In the genomic region with DNA sequence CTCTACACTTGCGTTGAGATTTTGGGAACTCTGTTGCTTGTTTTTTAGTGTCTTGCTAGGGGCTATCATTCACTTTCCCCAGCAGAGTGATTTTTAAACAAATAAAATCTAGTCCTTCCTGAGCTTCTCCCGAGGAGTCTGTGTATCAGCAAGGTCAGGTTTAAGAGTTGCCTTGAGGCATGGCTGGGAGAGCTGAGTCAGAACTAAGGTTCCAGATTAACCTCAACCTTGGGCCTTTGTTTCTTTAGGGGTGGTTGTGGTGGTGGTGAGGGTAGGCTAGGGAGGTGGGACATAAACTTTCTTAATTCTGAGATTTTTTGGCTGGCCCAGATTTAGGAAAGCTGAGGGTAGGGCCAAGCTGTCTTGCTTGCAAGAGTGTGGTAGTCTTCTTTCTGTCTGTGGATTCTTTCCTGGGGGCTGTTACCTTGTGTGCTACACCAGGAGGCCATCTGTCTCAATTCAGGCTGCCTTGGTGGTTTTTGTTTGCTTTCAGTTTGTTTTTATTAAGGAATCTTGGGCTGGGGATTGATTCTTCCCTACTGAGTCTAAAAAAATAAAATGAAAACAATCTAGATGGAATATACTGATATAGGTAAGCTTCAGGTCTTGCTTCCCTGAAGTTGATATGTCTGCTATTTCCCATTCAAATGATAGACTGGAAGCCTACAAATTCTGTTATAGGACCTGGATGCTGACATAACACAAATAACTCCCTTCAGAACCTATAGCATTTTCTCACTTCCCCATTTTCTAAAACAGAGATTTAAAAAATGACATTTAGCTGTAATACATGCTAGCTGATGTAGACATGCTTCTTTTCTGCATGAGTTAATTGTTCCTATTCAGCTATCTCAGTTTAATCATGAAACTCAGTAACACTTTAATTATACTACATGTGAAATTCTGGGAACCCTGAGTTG, we compare ENCODE assay signal across 12 cellular contexts. TPM values are rescaled to one million over a fixed set of nuclear protein-coding genes. Genes with fewer than 3 reads are reported as not detected.
DNase-seq lines count a peak whose midpoint lies in the region; ATAC-seq and TF ChIP-seq lines count a peak whose summit lies in the region.
"Had no signal": no experiment of that assay in that cellular context is flagged by ENCODE, and none has a peak within 500 bp of the region (broad histone marks: within the 10 kb centered on the region; RNA-seq: fewer than 3 reads in every experiment).

No MANE protein-coding gene starts in this region.

- DNase-seq in GM13976 (ENCODE audit: low spot score), result peak; percentile 37
- peak; percentile 29 for DNase-seq in OCI-LY7 (ENCODE audit: low spot score)
- no peak for DNase-seq in D341Med (ENCODE audit: low spot score)
- DNase-seq in NCI-H510A (lab: John Stamatoyannopoulos, UW), result no peak
- no peak for DNase-seq in effector CD8-positive, alpha-beta T cell (lab: John Stamatoyannopoulos, UW)
- no peak for DNase-seq in cerebellum (ENCODE audit: low spot score)
- DNase-seq: CD4-positive, alpha-beta T cell; NCI-H526 treated with DMSO at 0.1 percent for 48 hours had no signal

- H3K4me2 ChIP-seq in OCI-LY7 (ENCODE audit: low read length), result peak overlapping the region; percentile 52

- no peaks in the 10 kb centered on the region for H3K36me3 ChIP-seq in OCI-LY7 (ENCODE audit: insufficient read depth, low read length)

- H3K9me2 ChIP-seq in OCI-LY7 (ENCODE audit: insufficient read depth, low read length), result no peaks in the 10 kb centered on the region

- TF ChIP-seq CTCF in GM13976 (IDR thresholded peaks at IDR 0.05; ENCODE audit: borderline replicate concordance, control extremely low read depth, extremely low read depth, insufficient read depth, missing control alignments), result no peak
- TF ChIP-seq CTCF in OCI-LY7 (conservative IDR thresholded peaks at IDR 0.05; ENCODE audit: low read length), result no peak

- H3K9me3 ChIP-seq in OCI-LY7 (ENCODE audit: low read length), result no peaks in the 10 kb centered on the region

- no peak overlapping the region for H3K4me3 ChIP-seq in OCI-LY7 (ENCODE audit: low read depth, low read length, poor library complexity, severe bottlenecking)
- H3K4me3 ChIP-seq: K562 had no signal

- ATAC-seq in GM21360 (IDR thresholded peaks at IDR 0.05; ENCODE audit: unreplicated experiment) (peak; percentile 74), HG03025 (IDR thresholded peaks at IDR 0.05; ENCODE audit: low FRiP score, unreplicated experiment) (peak; percentile 82)
- ATAC-seq: K562 had no signal

- intact Hi-C loops in OCI-LY7 (cut with micrococcal nuclease; ENCODE audit: unreplicated experiment), result no loop called here

- no peaks in the 10 kb centered on the region for H4K20me1 ChIP-seq in OCI-LY7 (ENCODE audit: insufficient read depth, low read length)

- CTCF ChIA-PET in OCI-LY7 (lab: Charles Lee; ENCODE audit: unreplicated experiment), result no interaction called here

- POLR2A ChIA-PET in OCI-LY7 (lab: Charles Lee), result interaction anchor here (0.7 kb wide), 1 partner anchor 38 kb away, joined by 7 read pairs; no protein-coding TSS in a partner anchor

- no TSS peak for BruUV-seq in OCI-LY7 (replicated peaks; lab: Mats Ljungman, UMichigan)

- no peaks in the 10 kb centered on the region for H3K79me2 ChIP-seq in OCI-LY7 (ENCODE audit: insufficient read depth, low read depth, low read length)

- no peak overlapping the region for H2AFZ ChIP-seq in OCI-LY7 (ENCODE audit: low read length)

- in situ Hi-C loops in GM13976 (cut with MboI; ENCODE audit: low sequenced_read_pairs, unreplicated experiment), result no loop called here

- H3K4me1 ChIP-seq in OCI-LY7 (ENCODE audit: insufficient read depth, low read length, poor library complexity, severe bottlenecking), result peaks cover 22% of the 10 kb centered on the region

- no peak overlapping the region for H3K27ac ChIP-seq in OCI-LY7 (ENCODE audit: low read depth, low read length, poor library complexity, severe bottlenecking)

RNA-seq across cellular contexts. Expression of a gene that starts 5.4 kb away (rescaled TPM):
- not detected in 2 replicates for total RNA-seq in OCI-LY7 (2014; rRNA removed; shearing (Covaris generic))
- not detected in 2 replicates for total RNA-seq in OCI-LY7 (2022)
- 1.5 TPM for total RNA-seq in cerebellum
- total RNA-seq: activated T-helper 2 cell treated with anti-CD3 and anti-CD28 coated beads, Interferon-gamma antibody, Interleukin-2, Interleukin-4, amounts not matched to agents 10 μg/mL and 5 μg/mL and 100 μg/mL, durations not matched to agents 14 hours and 24 hours and 36 hours; CD4-positive, alpha-beta T cell; K562 had no signal

Comparison
In these comparisons a context has a peak if more than half of its experiments do, and no peak if none do; other contexts are left out.
1. DNase-seq: peak in GM13976 (single experiment) and OCI-LY7 (single experiment); none in D341Med (single experiment), NCI-H510A (single experiment), effector CD8-positive, alpha-beta T cell (single experiment) and cerebellum (single experiment).